7 cellular contexts compared by ENCODE assay signal in genomic region chr14:68784995-68785816, GRCh38. TPM values are rescaled to one million over a fixed set of nuclear protein-coding genes. Genes with fewer than 3 reads are reported as not detected.
DNase-seq lines count a peak whose midpoint lies in the region; ATAC-seq and TF ChIP-seq lines count a peak whose summit lies in the region.

No MANE protein-coding gene starts in this region.

- H3K27ac ChIP-seq in testis: peak overlapping the region; percentile 21 to 100

- H3K36me3 ChIP-seq in kidney epithelial cell (ENCODE audit: control insufficient read depth, insufficient read depth, low read length): peaks cover 8% of the 10 kb centered on the region
- H3K36me3 ChIP-seq in testis (ENCODE audit: low read depth, missing control alignments): no peaks in the 10 kb centered on the region

- no peak for ATAC-seq in HG03565 (IDR thresholded peaks at IDR 0.05; ENCODE audit: unreplicated experiment)

- no peaks in the 10 kb centered on the region for H3K9me3 ChIP-seq in testis

- TF ChIP-seq CTCF in kidney epithelial cell (IDR thresholded peaks at IDR 0.05; ENCODE audit: insufficient read depth, low read length, poor library complexity, severe bottlenecking) (no peak), testis (IDR thresholded peaks at IDR 0.05) (no peak)

- TF ChIP-seq RAD21 in Ishikawa (IDR thresholded peaks at IDR 0.05; ENCODE audit: low read depth): no peak

- H3K4me1 ChIP-seq in testis: peaks cover 53% of the 10 kb centered on the region

- no peak for TF ChIP-seq POLR2A in testis (IDR thresholded peaks at IDR 0.05)

- H3K27me3 ChIP-seq in kidney epithelial cell (ENCODE audit: control insufficient read depth, insufficient read depth, low read length) (no peaks in the 10 kb centered on the region), testis (no peaks in the 10 kb centered on the region)

- H3K4me3 ChIP-seq in kidney epithelial cell (ENCODE audit: low read depth, low read length): no peak overlapping the region
- H3K4me3 ChIP-seq in testis: no peak overlapping the region

- 70 to 75% methylated on average over 7 of the region's 7 CpGs for WGBS in testis, 2 donors

- TF ChIP-seq EP300 in Ishikawa (IDR thresholded peaks at IDR 0.05; ENCODE audit: borderline replicate concordance): no peak

- DNase-seq in amniotic epithelial cell (ENCODE audit: low read depth) (peak; percentile 84), kidney epithelial cell (ENCODE audit: low read depth) (peak; percentile 96), testis (peak; percentile 25), NCI-H1694 treated with DMSO at 0.1 percent for 48 hours (lab: John Stamatoyannopoulos, UW) (no peak), NCI-H2029 (lab: John Stamatoyannopoulos, UW) (no peak)

- intact Hi-C loops in testis (cut with DNase I; ENCODE audit: low total_unique reads): loop anchor here (5.0 kb wide), 1 partner anchor 538 kb away; no protein-coding TSS in a partner anchor

TF ChIP-seq in Ishikawa, 13 proteins besides CTCF, POLR2A, EP300 and RAD21:
- no peak for TF ChIP-seq TEAD4 (IDR thresholded peaks at IDR 0.05)
- no peak for TF ChIP-seq CREB1 (IDR thresholded peaks at IDR 0.05; ENCODE audit: low read depth)
- no peak for TF ChIP-seq CEBPB (IDR thresholded peaks at IDR 0.05)
- no peak for TF ChIP-seq TAF1 (IDR thresholded peaks at IDR 0.05; ENCODE audit: low read depth)
- TF ChIP-seq EGR1 (IDR thresholded peaks at IDR 0.05): no peak
- TF ChIP-seq USF1 (IDR thresholded peaks at IDR 0.05): no peak
- peak; percentile 17; the same call in 1 of the 2 replicates for TF ChIP-seq TCF12 (IDR thresholded peaks at IDR 0.05; ENCODE audit: low read depth)
- TF ChIP-seq NFIC (IDR thresholded peaks at IDR 0.05): no peak
- TF ChIP-seq REST (IDR thresholded peaks at IDR 0.05; ENCODE audit: low read depth): no peak
- TF ChIP-seq FOXM1 (IDR thresholded peaks at IDR 0.05; ENCODE audit: borderline replicate concordance, low read depth): no peak
- TF ChIP-seq YY1 (IDR thresholded peaks at IDR 0.05; ENCODE audit: low read depth): 0 out of 2 replicates have a peak, but pooled peaks have one; percentile 17
- TF ChIP-seq ZBTB7A (IDR thresholded peaks at IDR 0.05; ENCODE audit: low read depth): no peak
- no peak for TF ChIP-seq MAX (IDR thresholded peaks at IDR 0.05)

RNA-seq across cellular contexts. Expression of gene ZFP36L1, which starts 7.7 kb away (rescaled TPM):
- total RNA-seq in kidney epithelial cell (144 and 273 TPM in 2 replicates), testis (100 to 1,000 TPM; 176 to 301 TPM)
- polyA plus RNA-seq in testis (ENCODE audit: insufficient read depth, low read depth, low replicate concordance): 120 TPM

Comparison
In these comparisons a context has a peak if more than half of its experiments do, and no peak if none do; other contexts are left out.
1. DNase-seq: peak in amniotic epithelial cell (single experiment), kidney epithelial cell (single experiment) and testis (single experiment); none in NCI-H1694 treated with DMSO at 0.1 percent for 48 hours (single experiment) and NCI-H2029 (single experiment).